In the genomic region with DNA sequence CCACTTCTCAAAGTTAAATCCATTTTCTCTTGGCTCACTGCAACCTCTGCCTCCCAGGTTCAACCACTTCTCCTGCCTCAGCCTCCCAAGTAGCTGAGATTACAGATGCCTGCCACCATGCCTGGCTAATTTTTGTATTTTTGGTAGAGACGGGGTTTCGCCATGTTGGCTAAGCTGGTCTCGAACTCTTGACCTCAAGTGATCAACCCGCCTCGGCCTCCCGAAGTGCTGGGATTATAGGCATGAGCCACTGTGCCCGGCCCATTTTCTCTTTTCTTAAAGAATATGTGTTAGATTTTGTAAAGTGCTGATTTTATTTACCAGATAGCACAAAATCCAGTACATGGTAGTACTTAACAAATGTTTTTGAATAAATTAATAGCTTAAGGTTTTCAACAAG, we compare ENCODE assay signal across 3 cellular contexts.
DNase-seq lines count a peak whose midpoint lies in the region; ATAC-seq lines count a peak whose summit lies in the region.
"Not testable (repeated sequence)": the region's sequence is repeated elsewhere in the genome, so short reads cannot be mapped to it uniquely, and the experiment has no call there.

No MANE protein-coding gene starts in this region.

- intact Hi-C loops in Right ventricle myocardium inferior (cut with DNase I); posterior vena cava (cut with DNase I): not testable (repeated sequence)

- not testable (repeated sequence) for DNase-seq in T-helper 17 cell
- DNase-seq in Right ventricle myocardium inferior (ENCODE audit: missing footprints), result peak; percentile 48
- peak; percentile 81 for DNase-seq in posterior vena cava (ENCODE audit: low spot score)

- H3K36me3 Mint-ChIP-seq in T-helper 17 cell (ENCODE audit: low read depth), result not testable (repeated sequence)

- not testable (repeated sequence) for H3K4me1 Mint-ChIP-seq in T-helper 17 cell

- not testable (repeated sequence) for H3K9me3 ChIP-seq in T-helper 17 cell (ENCODE audit: control insufficient read depth, low read length, poor library complexity, severe bottlenecking)

- not testable (repeated sequence) for ATAC-seq in T-helper 17 cell, Right ventricle myocardium inferior

- H3K27me3 Mint-ChIP-seq in T-helper 17 cell, result not testable (repeated sequence)

- H3K27ac Mint-ChIP-seq in T-helper 17 cell, result peak overlapping the region; percentile 6

- H3K4me3 Mint-ChIP-seq in T-helper 17 cell, result not testable (repeated sequence)
